Comparison of ENCODE assay signal across 6 cellular contexts in the genomic region with DNA sequence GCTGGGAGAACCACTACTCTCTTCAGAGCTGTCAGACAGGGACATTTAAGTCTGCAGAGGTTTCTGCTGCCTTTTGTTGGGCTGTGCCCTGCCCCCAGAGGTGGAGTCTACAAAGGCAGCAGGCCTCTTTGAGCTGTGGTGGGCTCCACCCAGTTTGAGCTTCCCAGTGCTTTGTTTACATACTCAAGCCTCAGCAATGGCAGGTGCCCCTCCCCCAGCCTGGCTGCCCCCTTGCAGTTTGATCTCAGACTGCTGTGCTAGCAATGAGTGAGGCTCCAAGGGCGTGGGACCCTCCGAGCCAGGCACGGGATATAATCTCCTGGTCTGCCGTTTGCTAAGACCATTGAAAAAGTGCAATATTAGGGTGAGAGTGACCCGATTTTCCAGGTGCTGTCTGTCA.
DNase-seq lines count a peak whose midpoint lies in the region; ATAC-seq, FAIRE-seq and TF ChIP-seq lines count a peak whose summit lies in the region.
"Not testable (repeated sequence)": the region's sequence is repeated elsewhere in the genome, so short reads cannot be mapped to it uniquely, and the experiment has no call there.

No MANE protein-coding gene starts in this region.

- not testable (repeated sequence) for H4K20me1 ChIP-seq in HepG2 (ENCODE audit: insufficient read depth, low read length)

- H3K4me3 ChIP-seq in endodermal cell (ENCODE audit: low read length); HepG2 (replicated peaks in 1 of 3; ENCODE audit: insufficient read depth in 1 of 3, low read depth in 2 of 3, low read length in 3 of 3): not testable (repeated sequence)

- TF ChIP-seq POLR2A in HepG2 (IDR thresholded peaks at IDR 0.05; ENCODE audit: insufficient read depth in 1 of 2, low read depth in 2 of 2, low read length in 2 of 2) = not testable (repeated sequence)

- not testable (repeated sequence) for H3K27me3 ChIP-seq in endodermal cell (ENCODE audit: control insufficient read depth, insufficient read depth, low read length, poor library complexity, severe bottlenecking); HepG2 (ENCODE audit: control insufficient read depth in 1 of 2, insufficient read depth in 2 of 2, low read length in 2 of 2)

- POLR2A ChIA-PET in WTC11 (lab: Charles Lee); HepG2 (lab: Yijun Ruan, JAX): not testable (repeated sequence)

- H3K27me3 Mint-ChIP-seq in WTC11 (ENCODE audit: low read depth); endodermal cell (ENCODE audit: insufficient read depth): not testable (repeated sequence)

- H3K9ac ChIP-seq in endodermal cell (ENCODE audit: extremely low read depth, low read length, poor library complexity, severe bottlenecking); HepG2 (ENCODE audit: insufficient read depth, low read depth, low read length): not testable (repeated sequence)

- FAIRE-seq in HepG2 (lab: Jason Lieb, UNC) = not testable (repeated sequence)

- in situ Hi-C loops in HepG2 (cut with HindIII; ENCODE audit: extremely low pct_ligation_motif_present, low pct_unique_long_range_greater_than_20kb) = not testable (repeated sequence)

- H3K9me3 ChIP-seq in endodermal cell (ENCODE audit: control insufficient read depth, low read length); HepG2 (ENCODE audit: low read length): not testable (repeated sequence)

- H2AFZ ChIP-seq in HepG2 (ENCODE audit: low read length) = not testable (repeated sequence)

- BruUV-seq in HepG2 (replicated peaks; lab: Mats Ljungman, UMichigan) = not testable (repeated sequence)

- CTCF ChIA-PET in WTC11 (lab: Charles Lee); HepG2 (lab: Yijun Ruan, JAX; ENCODE audit: low intra/inter-chr PET ratio, low total read pairs): not testable (repeated sequence)

- TF ChIP-seq EP300 in HepG2 (IDR thresholded peaks at IDR 0.05; ENCODE audit: low read depth in 2 of 2, low read length in 2 of 2); HepG2 (CRISPR knock-in tag; IDR thresholded peaks at IDR 0.05; ENCODE audit: borderline replicate concordance): not testable (repeated sequence)

- not testable (repeated sequence) for ATAC-seq in WTC11, HepG2

- H3K4me1 ChIP-seq in endodermal cell (ENCODE audit: control insufficient read depth, insufficient read depth, low read length); HepG2 (ENCODE audit: insufficient read depth, low read length): not testable (repeated sequence)

- intact Hi-C loops in HepG2 (cut with micrococcal nuclease; ENCODE audit: unreplicated experiment); posterior vena cava (cut with DNase I): not testable (repeated sequence)

- TF ChIP-seq RAD21 in HepG2 (CRISPR knock-in tag; IDR thresholded peaks at IDR 0.05) = not testable (repeated sequence)

- peaks cover 46% of the 10 kb centered on the region for H3K9me3 Mint-ChIP-seq in WTC11
- peaks cover 46% of the 10 kb centered on the region for H3K9me3 Mint-ChIP-seq in endodermal cell

- DNase-seq in ELF-1 (ENCODE audit: low read depth, low spot score) (peak; percentile 43), NCI-H748 (lab: John Stamatoyannopoulos, UW; ENCODE audit: unreplicated experiment) (peak; percentile 10), WTC11 (ENCODE audit: low spot score) (peak; percentile 15), endodermal cell (peak; percentile 54), HepG2 (ENCODE audit: low spot score) (peak; percentile 51), posterior vena cava (ENCODE audit: low spot score) (peak; percentile 76)

- not testable (repeated sequence) for H3K4me1 Mint-ChIP-seq in WTC11, endodermal cell

- not testable (repeated sequence) for TF ChIP-seq CTCF in WTC11 (IDR thresholded peaks at IDR 0.05); endodermal cell (conservative IDR thresholded peaks at IDR 0.05); HepG2 (CRISPR knock-in tag; IDR thresholded peaks at IDR 0.05)

- H3K79me2 ChIP-seq in HepG2 (ENCODE audit: insufficient read depth, low read length) = not testable (repeated sequence)

- H3K27ac Mint-ChIP-seq in WTC11, endodermal cell: not testable (repeated sequence)

- H3K27ac ChIP-seq in endodermal cell (ENCODE audit: low read depth, low read length); HepG2 (ENCODE audit: extremely low read length, insufficient read depth, low read length): not testable (repeated sequence)

- H3K4me2 ChIP-seq in HepG2 (ENCODE audit: low read depth, low read length) = not testable (repeated sequence)

- H3K36me3 ChIP-seq in endodermal cell (ENCODE audit: control insufficient read depth, insufficient read depth, low read length); HepG2 (replicated peaks in 1 of 2; ENCODE audit: control insufficient read depth in 1 of 2, insufficient read depth in 2 of 2, low read length in 2 of 2): not testable (repeated sequence)

- H3K4me3 Mint-ChIP-seq in WTC11, endodermal cell: not testable (repeated sequence)

- H3K36me3 Mint-ChIP-seq in WTC11 = peaks cover 21% of the 10 kb centered on the region
- not testable (repeated sequence) for H3K36me3 Mint-ChIP-seq in endodermal cell (ENCODE audit: low read depth)

- 93 to 95% methylated on average over 5 of the region's 5 CpGs for WGBS in endodermal cell (ENCODE audit: insufficient coverage in 1 of 2, insufficient read length in 1 of 2), 2 experiments
- 5% methylated on average over 4 of the region's 5 CpGs for WGBS in HepG2 (ENCODE audit: low lambda C conversion rate)

TF ChIP-seq in HepG2, 621 proteins besides CTCF, POLR2A, EP300 and RAD21:
- TF ChIP-seq SOX13, FOXA1 (IDR thresholded peaks at IDR 0.05): not testable (repeated sequence)
- TF ChIP-seq SOX13 (CRISPR knock-in tag; conservative IDR thresholded peaks at IDR 0.05 in 1 of 2, IDR thresholded peaks at IDR 0.05 in 1 of 2) (0 out of 4 replicates have a peak, but pooled peaks of 1 of the 2 experiments have one; percentile 23), ZNF281 (CRISPR knock-in tag; IDR thresholded peaks at IDR 0.05; ENCODE audit: borderline replicate concordance) (peak; percentile 78; the same call in 1 of the 2 replicates), SP5 (CRISPR knock-in tag; IDR thresholded peaks at IDR 0.05; ENCODE audit: borderline replicate concordance, low read depth) (peak; percentile 74), FOXA1 (CRISPR knock-in tag; IDR thresholded peaks at IDR 0.05) (peak; percentile 60), FOXA3 (CRISPR knock-in tag; IDR thresholded peaks at IDR 0.05) (0 out of 2 replicates have a peak, but pooled peaks have one; percentile 24)

Comparison
In these comparisons a context has a peak if more than half of its experiments do, and no peak if none do; other contexts are left out.
1. DNase-seq: peak in every context shown above with its lines; median percentile 76 in posterior vena cava; 54 in endodermal cell; 51 in HepG2; 43 in ELF-1; 15 in WTC11; 10 in NCI-H748.